ENCODE assay signal across 24 cellular contexts in genomic region chr19:6221220-6221877, GRCh38. TPM values are rescaled to one million over a fixed set of nuclear protein-coding genes. Genes with fewer than 3 reads are reported as not detected.
DNase-seq lines count a peak whose midpoint lies in the region; ATAC-seq, FAIRE-seq and TF ChIP-seq lines count a peak whose summit lies in the region.
"Had no signal": no experiment of that assay in that cellular context is flagged by ENCODE, and none has a peak within 500 bp of the region (broad histone marks: within the 10 kb centered on the region; RNA-seq: fewer than 3 reads in every experiment).

No MANE protein-coding gene starts in this region.

- ATAC-seq in stimulated activated naive CD8-positive, alpha-beta T cell treated with anti-CD3 and anti-CD28 coated beads, Interleukin-15, amount 100 ng/mL, for 72 hours, result no peak
- no peak for ATAC-seq in stimulated activated naive CD8-positive, alpha-beta T cell treated with anti-CD3 and anti-CD28 coated beads, Interleukin-15, Interleukin-2, amounts not matched to agents 100 U/mL and 50 U/mL, for 24 hours
- no peak for ATAC-seq in K562
- ATAC-seq in upper lobe of left lung (ENCODE audit: low FRiP score in 2 of 2), result no peak
- ATAC-seq in GM21423 (IDR thresholded peaks at IDR 0.05; ENCODE audit: unreplicated experiment), result no peak
- ATAC-seq in GM21825 (IDR thresholded peaks at IDR 0.05; ENCODE audit: unreplicated experiment), result no peak
- ATAC-seq: GM12878 had no signal

- in situ Hi-C loops in K562 (cut with MboI), result no loop called here

- no peak overlapping the region for H2BK12ac ChIP-seq in neuronal stem cell (ENCODE audit: low read length)

- H3K4ac ChIP-seq in neuronal stem cell (ENCODE audit: low read length), result no peak overlapping the region

- no peak overlapping the region for H3K23ac ChIP-seq in neuronal stem cell (ENCODE audit: low read depth, low read length, poor library complexity)

- no peak overlapping the region for H3K18ac ChIP-seq in neuronal stem cell (ENCODE audit: low read length)

- H3K27ac ChIP-seq in K562 (ENCODE audit: extremely low read depth, low read depth, low read length) (no peak overlapping the region), neuronal stem cell (replicated peaks; ENCODE audit: low read length) (no peak overlapping the region), upper lobe of left lung (peak overlapping the region in 3 of 4 donors; percentile 38 to 75 (median 74))
- H3K27ac ChIP-seq: HL-60 had no signal

- TF ChIP-seq POLR2A in K562 (conservative IDR thresholded peaks at IDR 0.05), result no peak
- no peak for TF ChIP-seq POLR2A in upper lobe of left lung (IDR thresholded peaks at IDR 0.05)

- no peaks in the 10 kb centered on the region for H3K9me3 Mint-ChIP-seq in stimulated activated naive CD8-positive, alpha-beta T cell treated with anti-CD3 and anti-CD28 coated beads, Interleukin-15, amount 100 ng/mL, for 72 hours
- H3K9me3 Mint-ChIP-seq: CD4-positive, alpha-beta memory T cell had no signal

- H2BK5ac ChIP-seq in neuronal stem cell (ENCODE audit: low read length), result peak overlapping the region; percentile 48

- H3K79me1 ChIP-seq in neuronal stem cell (ENCODE audit: low read depth, low read length), result peaks cover 30% of the 10 kb centered on the region

- no peaks in the 10 kb centered on the region for H3K4me1 Mint-ChIP-seq in stimulated activated naive CD8-positive, alpha-beta T cell treated with anti-CD3 and anti-CD28 coated beads, Interleukin-15, amount 100 ng/mL, for 72 hours

- H3K36me3 ChIP-seq in K562 (ENCODE audit: control insufficient read depth, insufficient read depth, low read length), result peaks cover 70% of the 10 kb centered on the region; the same call in 1 of the 3 replicates
- H3K36me3 ChIP-seq in neuronal stem cell (replicated peaks in 1 of 2; ENCODE audit: control insufficient read depth in 2 of 2, insufficient read depth in 2 of 2, low read length in 2 of 2), result peaks cover 24 to 73% of the 10 kb centered on the region in 2 donors
- peaks cover 4 to 68% (median 46%) of the 10 kb centered on the region in 4 donors for H3K36me3 ChIP-seq in upper lobe of left lung

- H2BK120ac ChIP-seq in neuronal stem cell (ENCODE audit: low read depth, low read length), result no peak overlapping the region

- no peak overlapping the region for H2BK15ac ChIP-seq in neuronal stem cell (ENCODE audit: low read length)

- no peaks in the 10 kb centered on the region; the same call in none of the 2 replicates for H4K20me1 ChIP-seq in K562 (replicated peaks; ENCODE audit: control insufficient read depth, insufficient read depth, low read length)

- no peak overlapping the region for H3K14ac ChIP-seq in neuronal stem cell (ENCODE audit: low read length)

- H2AFZ ChIP-seq in K562 (ENCODE audit: low read depth, low read length), result no peak overlapping the region
- no peak overlapping the region for H2AFZ ChIP-seq in neuronal stem cell (ENCODE audit: low read length)

- H3K4me3 ChIP-seq in K562 (no peak overlapping the region), neuronal stem cell (ENCODE audit: low read length in 2 of 2) (no peak overlapping the region), upper lobe of left lung (no peak overlapping the region)
- H3K4me3 ChIP-seq: GM12878 had no signal

- no peak for TF ChIP-seq RAD21 in K562 (CRISPR knock-in tag; conservative IDR thresholded peaks at IDR 0.05 in 1 of 2, IDR thresholded peaks at IDR 0.05 in 1 of 2)

- peak overlapping the region; percentile 27 to 52 for H3K27ac Mint-ChIP-seq in stimulated activated naive CD8-positive, alpha-beta T cell treated with anti-CD3 and anti-CD28 coated beads, Interleukin-15, amount 100 ng/mL, for 72 hours
- H3K27ac Mint-ChIP-seq: CD4-positive, alpha-beta memory T cell had no signal

- no peak for FAIRE-seq in K562 (lab: Jason Lieb, UNC)
- FAIRE-seq: G401.6, GM12878, H1 had no signal

- intact Hi-C loops in K562 (cut with micrococcal nuclease), result no loop called here

- POLR2A ChIA-PET in K562 (lab: Yijun Ruan, JAX), result interaction anchor here (0.6 kb wide), 1 partner anchor 55 kb away, joined by 3 read pairs; no protein-coding TSS in a partner anchor

- no peak overlapping the region for H4K91ac ChIP-seq in neuronal stem cell (ENCODE audit: low read depth, low read length, poor library complexity)

- CTCF ChIA-PET in K562 (lab: Yijun Ruan, JAX; ENCODE audit: low intra/inter-chr PET ratio), result no interaction called here

- H3K79me2 ChIP-seq in K562 (ENCODE audit: control insufficient read depth, insufficient read depth, low read length), result peaks cover 6% of the 10 kb centered on the region

- TF ChIP-seq EP300 in K562 (IDR thresholded peaks at IDR 0.05; ENCODE audit: low read length), result no peak
- TF ChIP-seq EP300 in upper lobe of left lung (IDR thresholded peaks at IDR 0.05), result no peak

- no peak for TF ChIP-seq CTCF in K562 (IDR thresholded peaks at IDR 0.05 in 2 of 3, conservative IDR thresholded peaks at IDR 0.05 in 1 of 3; ENCODE audit: insufficient read depth in 2 of 3, low read depth in 1 of 3, low read length in 3 of 3)
- no peak for TF ChIP-seq CTCF in upper lobe of left lung (IDR thresholded peaks at IDR 0.05)

- H3K9ac ChIP-seq in K562 (ENCODE audit: insufficient read depth in 1 of 2, low read depth in 2 of 2, low read length in 2 of 2) (no peak overlapping the region), neuronal stem cell (ENCODE audit: low read depth, low read length, poor library complexity) (no peak overlapping the region)
- H3K9ac ChIP-seq: SK-N-SH had no signal

- H3K9me1 ChIP-seq in K562 (ENCODE audit: control insufficient read depth, insufficient read depth, low read length), result no peaks in the 10 kb centered on the region

- no peaks in the 10 kb centered on the region for H3K27me3 Mint-ChIP-seq in stimulated activated naive CD8-positive, alpha-beta T cell treated with anti-CD3 and anti-CD28 coated beads, Interleukin-15, amount 100 ng/mL, for 72 hours
- H3K27me3 Mint-ChIP-seq: CD4-positive, alpha-beta memory T cell had no signal

- no peaks in the 10 kb centered on the region for H3K9me3 ChIP-seq in K562 (replicated peaks; ENCODE audit: control insufficient read depth, insufficient read depth, low read depth, low read length)
- H3K9me3 ChIP-seq in neuronal stem cell (replicated peaks in 1 of 2; ENCODE audit: control insufficient read depth in 2 of 2, insufficient read depth in 1 of 2, low read depth in 1 of 2, low read length in 2 of 2), result no peaks in the 10 kb centered on the region
- no peaks in the 10 kb centered on the region for H3K9me3 ChIP-seq in upper lobe of left lung
- H3K9me3 ChIP-seq: SK-N-SH had no signal

- DNase-seq in stimulated activated naive CD8-positive, alpha-beta T cell treated with anti-CD3 and anti-CD28 coated beads, Interleukin-15, amount 100 ng/mL, for 72 hours, result no peak
- DNase-seq in stimulated activated naive CD8-positive, alpha-beta T cell treated with anti-CD3 and anti-CD28 coated beads, Interleukin-15, Interleukin-2, amounts not matched to agents 100 U/mL and 50 U/mL, for 24 hours, result no peak
- DNase-seq in K562 (ENCODE audit: extremely low read depth in 1 of 4, low spot score in 3 of 4), result no peak
- DNase-seq in neuronal stem cell (ENCODE audit: low spot score), result no peak
- no peak for DNase-seq in upper lobe of left lung
- DNase-seq in epidermal melanocyte (ENCODE audit: insufficient read length, low spot score), result no peak
- DNase-seq: COR-L47, DMS53, HCEC 1CT, KBM-7, MV-4-11, NCI-H1105, NCI-H146, NCI-H1930, NCI-H526 treated with DMSO at 0.1 percent for 48 hours, SK-N-SH, SW 1271 had no signal

- WGBS in K562 (ENCODE audit: insufficient coverage, low coverage, missing lambda C conversion rate), result 92% methylated on average over 9 of the region's 17 CpGs
- WGBS in neuronal stem cell (ENCODE audit: extremely low coverage in 2 of 2, insufficient read length in 2 of 2, insufficient replicate concordance in 1 of 2), 2 donors, result no CpG with 5 or more reads among the region's 17 CpGs
- WGBS in upper lobe of left lung, 2 donors, result 95% methylated on average over 11 to 15 of the region's 17 CpGs

- no TSS peak for BruUV-seq in K562 (replicated peaks; lab: Mats Ljungman, UMichigan)

- H4K8ac ChIP-seq in neuronal stem cell (ENCODE audit: low read depth, low read length), result no peak overlapping the region

- H3K4me2 ChIP-seq in K562 (ENCODE audit: insufficient read depth, low read length) (no peak overlapping the region), neuronal stem cell (ENCODE audit: insufficient read depth, low read length, poor library complexity, severe bottlenecking) (no peak overlapping the region)
- H3K4me2 ChIP-seq: SK-N-SH had no signal

- H3K27me3 ChIP-seq in K562 (ENCODE audit: control insufficient read depth in 2 of 2, insufficient read depth in 2 of 2, low read length in 2 of 2) (no peaks in the 10 kb centered on the region), neuronal stem cell (ENCODE audit: control insufficient read depth in 3 of 3, insufficient read depth in 3 of 3, low read depth in 1 of 3, low read length in 3 of 3) (no peaks in the 10 kb centered on the region), upper lobe of left lung (no peaks in the 10 kb centered on the region)

- no peak overlapping the region for H2AK5ac ChIP-seq in neuronal stem cell (ENCODE audit: low read depth, low read length)

- no peak overlapping the region for H3K4me3 Mint-ChIP-seq in stimulated activated naive CD8-positive, alpha-beta T cell treated with anti-CD3 and anti-CD28 coated beads, Interleukin-15, amount 100 ng/mL, for 72 hours
- H3K4me3 Mint-ChIP-seq: CD4-positive, alpha-beta memory T cell had no signal

- H3K4me1 ChIP-seq in K562 (replicated peaks in 1 of 2; ENCODE audit: control insufficient read depth in 2 of 2, insufficient read depth in 2 of 2, low read length in 2 of 2) (peaks cover 15 to 66% of the 10 kb centered on the region in 2 experiments), neuronal stem cell (ENCODE audit: control insufficient read depth in 2 of 2, insufficient read depth in 1 of 2, low read depth in 1 of 2, low read length in 2 of 2) (peaks cover 20 to 22% of the 10 kb centered on the region in 2 donors), upper lobe of left lung (peaks cover 51 to 73% (median 53%) of the 10 kb centered on the region in 4 donors)

RNA-seq across cellular contexts. Expression of gene MLLT1, which starts 58.4 kb away (rescaled TPM):
- 19.8 and 49.9 TPM in 2 replicates for total RNA-seq in K562 (2011; cell fraction: chromatin; rRNA removed; ENCODE audit: low replicate concordance)
- 31.4 and 31.6 TPM in 2 replicates for total RNA-seq in K562 (2011; cell fraction: nucleolus; rRNA removed)
- 16.6 and 20.8 TPM in 2 replicates for total RNA-seq in K562 (2011; cell fraction: nucleoplasm; rRNA removed)
- total RNA-seq in K562 (2014; rRNA removed), result 15.4 and 20.0 TPM in 2 replicates
- total RNA-seq in K562 (2014; rRNA removed; fragmentation: Illumina TruSeq; extraction: Trizol), result 4.2 and 5.0 TPM in 2 replicates
- total RNA-seq in K562 (2015; rRNA removed; fragmentation: Illumina TruSeq; extraction: Trizol), result 16.1 and 16.7 TPM in 2 replicates
- 63.5 and 67.6 TPM in 2 replicates for total RNA-seq in K562 (2021)
- 9.4 and 16.8 TPM in 2 replicates for polyA plus RNA-seq in K562 (2011; rRNA removed)
- polyA plus RNA-seq in K562 (2011; cell fraction: cytosol; rRNA removed), result 12.6 and 29.0 TPM in 2 replicates
- polyA plus RNA-seq in K562 (2011; cell fraction: nucleus; rRNA removed), result 37.6 and 84.7 TPM in 2 replicates
- 36.7 and 56.3 TPM in 2 replicates for polyA plus RNA-seq in K562 (2012)
- 20.0 and 33.6 TPM in 2 replicates for polyA plus RNA-seq in K562 (2014; fragmentation: Illumina TruSeq; extraction: Trizol)
- polyA plus RNA-seq in K562 (2014; fragmentation: Nextera tagmentation; extraction: Ambion mirVana), result under 1 TPM; 0.23 to 0.35 TPM
- 25.1 and 31.8 TPM in 2 replicates for polyA plus RNA-seq in K562 (2014; rRNA removed)
- 4.5 and 7.6 TPM in 2 replicates for polyA minus RNA-seq in K562 (2011; rRNA and poly(A)+ RNA removed)
- 38.5 and 38.8 TPM in 2 replicates for polyA minus RNA-seq in K562 (2011; cell fraction: cytosol; rRNA and poly(A)+ RNA removed)
- polyA minus RNA-seq in K562 (2011; cell fraction: nucleus; rRNA and poly(A)+ RNA removed), result 9.6 and 11.2 TPM in 2 replicates
- polyA plus RNA-seq in neuronal stem cell (2013, experiment 1 of 2), result 43.3 TPM
- 43.5 TPM for polyA plus RNA-seq in neuronal stem cell (2013, experiment 2 of 2)
- total RNA-seq in upper lobe of left lung, result 10 to 100 TPM; 22.1 to 98.9 (median 49.3) TPM

Comparison
In these comparisons a context has a peak if more than half of its experiments do, and no peak if none do; other contexts are left out.
1. H3K27ac ChIP-seq: peak in upper lobe of left lung (3 of 4); none in K562 (single experiment) and neuronal stem cell (single experiment).